Comparison of ENCODE assay signal across 1 cellular context in the genomic region with DNA sequence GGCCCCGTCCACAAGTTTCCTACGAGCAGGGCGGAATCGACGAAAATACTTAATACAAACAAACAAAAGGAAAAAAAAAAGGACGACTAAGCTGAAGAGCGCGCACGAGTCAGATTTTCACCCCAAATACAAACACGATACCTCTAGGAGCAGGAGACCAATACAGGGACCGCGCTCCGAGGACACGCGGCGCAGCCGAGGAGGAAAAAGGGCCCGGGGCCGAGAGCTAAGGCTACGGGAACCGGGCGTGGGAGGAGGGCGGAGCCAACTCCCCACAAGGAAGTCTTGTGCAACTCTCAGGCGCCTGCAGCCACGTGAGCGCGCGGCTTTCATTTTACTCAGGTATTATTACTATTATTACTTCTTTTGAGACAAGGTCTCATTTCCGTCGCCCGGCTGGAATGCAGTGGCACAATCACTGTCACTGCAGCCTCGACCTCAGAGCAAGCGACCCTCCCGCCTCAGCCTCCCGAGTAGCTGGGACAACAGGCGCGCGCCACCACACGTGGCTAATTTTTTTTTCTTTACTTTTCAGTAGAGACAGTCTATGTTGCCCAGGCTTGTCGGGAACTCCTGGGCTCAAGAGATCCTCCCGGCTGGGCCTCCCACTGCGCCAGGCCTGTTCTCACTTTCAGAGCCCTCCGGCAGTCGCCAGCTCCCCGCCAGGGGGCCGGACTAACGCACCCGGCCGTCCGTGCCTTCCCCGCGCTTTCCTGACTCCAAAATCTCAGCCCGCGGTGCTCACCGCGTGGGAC.
TF ChIP-seq lines count a peak whose summit lies in the region.

No MANE protein-coding gene starts in this region.

TF ChIP-seq in K562, 482 proteins besides CTCF, POLR2A, EP300 and RAD21 (continued from another document and continues in another):
- TF ChIP-seq AFF1 (IDR thresholded peaks at IDR 0.05; ENCODE audit: low read depth in 1 of 2, partially characterized antibody in 2 of 2) (peak; percentile 76 to 85), NBN (IDR thresholded peaks at IDR 0.05; ENCODE audit: low read depth) (peak; percentile 86; the same call in 1 of the 2 replicates), JUND (IDR thresholded peaks at IDR 0.05; ENCODE audit: borderline replicate concordance, low read depth, low read length) (peak; percentile 54), JUND (tag; IDR thresholded peaks at IDR 0.05; ENCODE audit: borderline replicate concordance, low read depth, low read length) (peak; percentile 18; the same call in 1 of the 3 replicates), ZNF274 (IDR thresholded peaks at IDR 0.05; ENCODE audit: borderline replicate concordance, low read depth, low read length) (no peak), GTF2F1 (IDR thresholded peaks at IDR 0.05; ENCODE audit: low read depth, low read length) (peak; percentile 87), MBD2 (IDR thresholded peaks at IDR 0.05; ENCODE audit: borderline replicate concordance, low read depth) (peak; percentile 68; the same call in 1 of the 2 replicates), FOXK2 (conservative IDR thresholded peaks at IDR 0.05 in 1 of 2, IDR thresholded peaks at IDR 0.05 in 1 of 2; ENCODE audit: low read depth in 2 of 2) (peak; percentile 47 to 64; a peak in 3 of 4 replicates), NR2C1 (IDR thresholded peaks at IDR 0.05) (no peak), NR2C1 (tag; IDR thresholded peaks at IDR 0.05) (no peak), NRF1 (conservative IDR thresholded peaks at IDR 0.05 in 1 of 2, IDR thresholded peaks at IDR 0.05 in 1 of 2) (no peak; a peak in 1 of 4 replicates), MED1 (CRISPR knock-in tag; IDR thresholded peaks at IDR 0.05; ENCODE audit: borderline replicate concordance) (no peak), PML (IDR thresholded peaks at IDR 0.05; ENCODE audit: low read length) (peak; percentile 82), ETS2 (tag; IDR thresholded peaks at IDR 0.05; ENCODE audit: borderline replicate concordance, poor library complexity, severe bottlenecking) (no peak), TCF7 (IDR thresholded peaks at IDR 0.05; ENCODE audit: borderline replicate concordance) (peak; percentile 75; the same call in 1 of the 2 replicates), PRMT5 (CRISPR knock-in tag; IDR thresholded peaks at IDR 0.05) (no peak), ZNF384 (IDR thresholded peaks at IDR 0.05; ENCODE audit: low read depth, low read length) (peak; percentile 51), MAFF (IDR thresholded peaks at IDR 0.05; ENCODE audit: low read length) (no peak), TOE1 (IDR thresholded peaks at IDR 0.05; ENCODE audit: borderline replicate concordance) (peak; percentile 82), TOE1 (CRISPR knock-in tag; IDR thresholded peaks at IDR 0.05; ENCODE audit: borderline replicate concordance, low read depth) (0 out of 2 replicates have a peak, but pooled peaks have one; percentile 60), ZNF165 (CRISPR knock-in tag; IDR thresholded peaks at IDR 0.05; ENCODE audit: borderline replicate concordance) (no peak), ERF (CRISPR knock-in tag; IDR thresholded peaks at IDR 0.05) (no peak; the same call in 1 of the 2 replicates), ZNF354B (CRISPR knock-in tag; IDR thresholded peaks at IDR 0.05) (no peak), CEBPG (CRISPR knock-in tag; IDR thresholded peaks at IDR 0.05) (peak; percentile 97), CEBPG (tag; conservative IDR thresholded peaks at IDR 0.05 in 1 of 2, IDR thresholded peaks at IDR 0.05 in 1 of 2) (peak; percentile 96 to 100), SRSF7 (optimal IDR thresholded peaks at IDR 0.05; ENCODE audit: low read depth, low read length) (no peak)
- TF ChIP-seq, protein P1, sequence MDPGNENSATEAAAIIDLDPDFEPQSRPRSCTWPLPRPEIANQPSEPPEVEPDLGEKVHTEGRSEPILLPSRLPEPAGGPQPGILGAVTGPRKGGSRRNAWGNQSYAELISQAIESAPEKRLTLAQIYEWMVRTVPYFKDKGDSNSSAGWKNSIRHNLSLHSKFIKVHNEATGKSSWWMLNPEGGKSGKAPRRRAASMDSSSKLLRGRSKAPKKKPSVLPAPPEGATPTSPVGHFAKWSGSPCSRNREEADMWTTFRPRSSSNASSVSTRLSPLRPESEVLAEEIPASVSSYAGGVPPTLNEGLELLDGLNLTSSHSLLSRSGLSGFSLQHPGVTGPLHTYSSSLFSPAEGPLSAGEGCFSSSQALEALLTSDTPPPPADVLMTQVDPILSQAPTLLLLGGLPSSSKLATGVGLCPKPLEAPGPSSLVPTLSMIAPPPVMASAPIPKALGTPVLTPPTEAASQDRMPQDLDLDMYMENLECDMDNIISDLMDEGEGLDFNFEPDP (CRISPR knock-in tag; IDR thresholded peaks at IDR 0.05) = no peak
- TF ChIP-seq, protein P2, sequence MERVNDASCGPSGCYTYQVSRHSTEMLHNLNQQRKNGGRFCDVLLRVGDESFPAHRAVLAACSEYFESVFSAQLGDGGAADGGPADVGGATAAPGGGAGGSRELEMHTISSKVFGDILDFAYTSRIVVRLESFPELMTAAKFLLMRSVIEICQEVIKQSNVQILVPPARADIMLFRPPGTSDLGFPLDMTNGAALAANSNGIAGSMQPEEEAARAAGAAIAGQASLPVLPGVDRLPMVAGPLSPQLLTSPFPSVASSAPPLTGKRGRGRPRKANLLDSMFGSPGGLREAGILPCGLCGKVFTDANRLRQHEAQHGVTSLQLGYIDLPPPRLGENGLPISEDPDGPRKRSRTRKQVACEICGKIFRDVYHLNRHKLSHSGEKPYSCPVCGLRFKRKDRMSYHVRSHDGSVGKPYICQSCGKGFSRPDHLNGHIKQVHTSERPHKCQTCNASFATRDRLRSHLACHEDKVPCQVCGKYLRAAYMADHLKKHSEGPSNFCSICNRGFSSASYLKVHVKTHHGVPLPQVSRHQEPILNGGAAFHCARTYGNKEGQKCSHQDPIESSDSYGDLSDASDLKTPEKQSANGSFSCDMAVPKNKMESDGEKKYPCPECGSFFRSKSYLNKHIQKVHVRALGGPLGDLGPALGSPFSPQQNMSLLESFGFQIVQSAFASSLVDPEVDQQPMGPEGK (CRISPR knock-in tag; IDR thresholded peaks at IDR 0.05; ENCODE audit: borderline replicate concordance) = no peak
- TF ChIP-seq, protein P3, sequence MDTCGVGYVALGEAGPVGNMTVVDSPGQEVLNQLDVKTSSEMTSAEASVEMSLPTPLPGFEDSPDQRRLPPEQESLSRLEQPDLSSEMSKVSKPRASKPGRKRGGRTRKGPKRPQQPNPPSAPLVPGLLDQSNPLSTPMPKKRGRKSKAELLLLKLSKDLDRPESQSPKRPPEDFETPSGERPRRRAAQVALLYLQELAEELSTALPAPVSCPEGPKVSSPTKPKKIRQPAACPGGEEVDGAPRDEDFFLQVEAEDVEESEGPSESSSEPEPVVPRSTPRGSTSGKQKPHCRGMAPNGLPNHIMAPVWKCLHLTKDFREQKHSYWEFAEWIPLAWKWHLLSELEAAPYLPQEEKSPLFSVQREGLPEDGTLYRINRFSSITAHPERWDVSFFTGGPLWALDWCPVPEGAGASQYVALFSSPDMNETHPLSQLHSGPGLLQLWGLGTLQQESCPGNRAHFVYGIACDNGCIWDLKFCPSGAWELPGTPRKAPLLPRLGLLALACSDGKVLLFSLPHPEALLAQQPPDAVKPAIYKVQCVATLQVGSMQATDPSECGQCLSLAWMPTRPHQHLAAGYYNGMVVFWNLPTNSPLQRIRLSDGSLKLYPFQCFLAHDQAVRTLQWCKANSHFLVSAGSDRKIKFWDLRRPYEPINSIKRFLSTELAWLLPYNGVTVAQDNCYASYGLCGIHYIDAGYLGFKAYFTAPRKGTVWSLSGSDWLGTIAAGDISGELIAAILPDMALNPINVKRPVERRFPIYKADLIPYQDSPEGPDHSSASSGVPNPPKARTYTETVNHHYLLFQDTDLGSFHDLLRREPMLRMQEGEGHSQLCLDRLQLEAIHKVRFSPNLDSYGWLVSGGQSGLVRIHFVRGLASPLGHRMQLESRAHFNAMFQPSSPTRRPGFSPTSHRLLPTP (IDR thresholded peaks at IDR 0.05; ENCODE audit: borderline replicate concordance, extremely low read depth, insufficient read length) = no peak
- TF ChIP-seq, protein P4, sequence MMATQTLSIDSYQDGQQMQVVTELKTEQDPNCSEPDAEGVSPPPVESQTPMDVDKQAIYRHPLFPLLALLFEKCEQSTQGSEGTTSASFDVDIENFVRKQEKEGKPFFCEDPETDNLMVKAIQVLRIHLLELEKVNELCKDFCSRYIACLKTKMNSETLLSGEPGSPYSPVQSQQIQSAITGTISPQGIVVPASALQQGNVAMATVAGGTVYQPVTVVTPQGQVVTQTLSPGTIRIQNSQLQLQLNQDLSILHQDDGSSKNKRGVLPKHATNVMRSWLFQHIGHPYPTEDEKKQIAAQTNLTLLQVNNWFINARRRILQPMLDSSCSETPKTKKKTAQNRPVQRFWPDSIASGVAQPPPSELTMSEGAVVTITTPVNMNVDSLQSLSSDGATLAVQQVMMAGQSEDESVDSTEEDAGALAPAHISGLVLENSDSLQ (IDR thresholded peaks at IDR 0.05) = no peak
- TF ChIP-seq, protein P5, sequence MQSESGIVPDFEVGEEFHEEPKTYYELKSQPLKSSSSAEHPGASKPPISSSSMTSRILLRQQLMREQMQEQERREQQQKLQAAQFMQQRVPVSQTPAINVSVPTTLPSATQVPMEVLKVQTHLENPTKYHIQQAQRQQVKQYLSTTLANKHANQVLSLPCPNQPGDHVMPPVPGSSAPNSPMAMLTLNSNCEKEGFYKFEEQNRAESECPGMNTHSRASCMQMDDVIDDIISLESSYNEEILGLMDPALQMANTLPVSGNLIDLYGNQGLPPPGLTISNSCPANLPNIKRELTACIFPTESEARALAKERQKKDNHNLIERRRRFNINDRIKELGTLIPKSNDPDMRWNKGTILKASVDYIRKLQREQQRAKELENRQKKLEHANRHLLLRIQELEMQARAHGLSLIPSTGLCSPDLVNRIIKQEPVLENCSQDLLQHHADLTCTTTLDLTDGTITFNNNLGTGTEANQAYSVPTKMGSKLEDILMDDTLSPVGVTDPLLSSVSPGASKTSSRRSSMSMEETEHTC (IDR thresholded peaks at IDR 0.05) = peak; percentile 89
- TF ChIP-seq, protein P6, sequence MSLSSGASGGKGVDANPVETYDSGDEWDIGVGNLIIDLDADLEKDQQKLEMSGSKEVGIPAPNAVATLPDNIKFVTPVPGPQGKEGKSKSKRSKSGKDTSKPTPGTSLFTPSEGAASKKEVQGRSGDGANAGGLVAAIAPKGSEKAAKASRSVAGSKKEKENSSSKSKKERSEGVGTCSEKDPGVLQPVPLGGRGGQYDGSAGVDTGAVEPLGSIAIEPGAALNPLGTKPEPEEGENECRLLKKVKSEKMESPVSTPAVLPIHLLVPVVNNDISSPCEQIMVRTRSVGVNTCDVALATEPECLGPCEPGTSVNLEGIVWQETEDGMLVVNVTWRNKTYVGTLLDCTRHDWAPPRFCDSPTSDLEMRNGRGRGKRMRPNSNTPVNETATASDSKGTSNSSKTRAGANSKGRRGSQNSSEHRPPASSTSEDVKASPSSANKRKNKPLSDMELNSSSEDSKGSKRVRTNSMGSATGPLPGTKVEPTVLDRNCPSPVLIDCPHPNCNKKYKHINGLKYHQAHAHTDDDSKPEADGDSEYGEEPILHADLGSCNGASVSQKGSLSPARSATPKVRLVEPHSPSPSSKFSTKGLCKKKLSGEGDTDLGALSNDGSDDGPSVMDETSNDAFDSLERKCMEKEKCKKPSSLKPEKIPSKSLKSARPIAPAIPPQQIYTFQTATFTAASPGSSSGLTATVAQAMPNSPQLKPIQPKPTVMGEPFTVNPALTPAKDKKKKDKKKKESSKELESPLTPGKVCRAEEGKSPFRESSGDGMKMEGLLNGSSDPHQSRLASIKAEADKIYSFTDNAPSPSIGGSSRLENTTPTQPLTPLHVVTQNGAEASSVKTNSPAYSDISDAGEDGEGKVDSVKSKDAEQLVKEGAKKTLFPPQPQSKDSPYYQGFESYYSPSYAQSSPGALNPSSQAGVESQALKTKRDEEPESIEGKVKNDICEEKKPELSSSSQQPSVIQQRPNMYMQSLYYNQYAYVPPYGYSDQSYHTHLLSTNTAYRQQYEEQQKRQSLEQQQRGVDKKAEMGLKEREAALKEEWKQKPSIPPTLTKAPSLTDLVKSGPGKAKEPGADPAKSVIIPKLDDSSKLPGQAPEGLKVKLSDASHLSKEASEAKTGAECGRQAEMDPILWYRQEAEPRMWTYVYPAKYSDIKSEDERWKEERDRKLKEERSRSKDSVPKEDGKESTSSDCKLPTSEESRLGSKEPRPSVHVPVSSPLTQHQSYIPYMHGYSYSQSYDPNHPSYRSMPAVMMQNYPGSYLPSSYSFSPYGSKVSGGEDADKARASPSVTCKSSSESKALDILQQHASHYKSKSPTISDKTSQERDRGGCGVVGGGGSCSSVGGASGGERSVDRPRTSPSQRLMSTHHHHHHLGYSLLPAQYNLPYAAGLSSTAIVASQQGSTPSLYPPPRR (CRISPR knock-in tag; IDR thresholded peaks at IDR 0.05; ENCODE audit: borderline replicate concordance) = peak; percentile 83; the same call in 1 of the 2 replicates
- TF ChIP-seq, protein P7, sequence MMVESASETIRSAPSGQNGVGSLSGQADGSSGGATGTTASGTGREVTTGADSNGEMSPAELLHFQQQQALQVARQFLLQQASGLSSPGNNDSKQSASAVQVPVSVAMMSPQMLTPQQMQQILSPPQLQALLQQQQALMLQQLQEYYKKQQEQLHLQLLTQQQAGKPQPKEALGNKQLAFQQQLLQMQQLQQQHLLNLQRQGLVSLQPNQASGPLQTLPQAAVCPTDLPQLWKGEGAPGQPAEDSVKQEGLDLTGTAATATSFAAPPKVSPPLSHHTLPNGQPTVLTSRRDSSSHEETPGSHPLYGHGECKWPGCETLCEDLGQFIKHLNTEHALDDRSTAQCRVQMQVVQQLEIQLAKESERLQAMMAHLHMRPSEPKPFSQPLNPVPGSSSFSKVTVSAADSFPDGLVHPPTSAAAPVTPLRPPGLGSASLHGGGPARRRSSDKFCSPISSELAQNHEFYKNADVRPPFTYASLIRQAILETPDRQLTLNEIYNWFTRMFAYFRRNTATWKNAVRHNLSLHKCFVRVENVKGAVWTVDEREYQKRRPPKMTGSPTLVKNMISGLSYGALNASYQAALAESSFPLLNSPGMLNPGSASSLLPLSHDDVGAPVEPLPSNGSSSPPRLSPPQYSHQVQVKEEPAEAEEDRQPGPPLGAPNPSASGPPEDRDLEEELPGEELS (CRISPR knock-in tag; IDR thresholded peaks at IDR 0.05; ENCODE audit: borderline replicate concordance) = no peak
